ENCODE assay signal across 17 cellular contexts in the genomic region with DNA sequence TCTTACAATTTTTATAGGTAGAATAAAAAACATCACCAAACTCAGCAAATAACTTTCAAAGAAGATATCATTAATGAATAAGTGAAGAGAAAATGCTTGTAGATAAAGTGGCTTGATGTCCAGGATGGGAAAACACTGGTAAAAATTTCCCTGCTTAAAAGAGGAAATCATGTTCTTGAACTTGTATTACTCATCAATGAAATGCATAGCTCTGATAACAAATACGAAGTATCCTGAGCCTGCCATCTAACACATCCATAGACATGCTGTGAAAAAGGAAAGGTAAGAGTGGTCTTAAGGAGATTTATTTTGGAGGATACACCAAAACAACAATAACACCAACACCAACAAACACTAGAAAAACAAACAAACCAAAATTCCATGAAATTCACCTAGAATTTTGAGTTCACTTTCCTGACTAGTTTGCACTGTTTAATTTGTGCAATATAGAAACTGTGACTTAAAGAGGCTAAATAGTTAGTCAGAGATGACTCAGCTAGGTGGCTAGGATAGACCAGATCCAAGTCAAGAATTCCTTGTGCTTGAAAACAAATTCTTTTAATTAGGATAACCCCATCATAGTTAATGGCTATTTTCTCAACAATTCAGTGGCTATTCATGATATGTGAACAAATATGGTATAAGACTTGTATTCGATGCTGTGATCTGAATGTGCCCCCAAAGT.
A peak's percentile ranks its signal among the peaks of the same experiment; 100 is the strongest.
DNase-seq lines count a peak whose midpoint lies in the region; ATAC-seq, FAIRE-seq and TF ChIP-seq lines count a peak whose summit lies in the region.
"Had no signal": no experiment of that assay in that cellular context is flagged by ENCODE, and none has a peak within 500 bp of the region (broad histone marks: within the 10 kb centered on the region; RNA-seq: fewer than 3 reads in every experiment).

No MANE protein-coding gene starts in this region.

- H3K4me1 ChIP-seq in mammary epithelial cell (ENCODE audit: insufficient read depth, low read length), result peaks cover 29% of the 10 kb centered on the region
- H3K4me1 ChIP-seq in keratinocyte (ENCODE audit: control insufficient read depth, extremely low read depth, insufficient read depth, low read length), result peaks cover 25% of the 10 kb centered on the region
- H3K4me1 ChIP-seq: BLaER1 had no signal

- FAIRE-seq in keratinocyte (lab: Jason Lieb, UNC), result peak; percentile 82

- H3K79me2 ChIP-seq in mammary epithelial cell (ENCODE audit: insufficient read depth, low read length) (no peaks in the 10 kb centered on the region), keratinocyte (ENCODE audit: control insufficient read depth, insufficient read depth, low read length) (no peaks in the 10 kb centered on the region)

- intact Hi-C loops in Calu3 (cut with micrococcal nuclease; ENCODE audit: unreplicated experiment) (loop anchor here (2.0 kb wide), 1 partner anchor 38 kb away; no protein-coding TSS in a partner anchor), mammary epithelial cell (cut with micrococcal nuclease) (no loop called here)

- 21% methylated on average over 2 of the region's 2 CpGs for WGBS in mammary epithelial cell (ENCODE audit: low coverage, missing lambda C conversion rate)

- H3K27ac ChIP-seq in mammary epithelial cell (ENCODE audit: insufficient read depth, low read depth, low read length) (peak overlapping the region; percentile 92), keratinocyte (ENCODE audit: control insufficient read depth, insufficient read depth, low read length) (peak overlapping the region; percentile 85)
- H3K27ac ChIP-seq: BLaER1, cardiac muscle cell, thoracic aorta, VCaP had no signal

- H2AFZ ChIP-seq in mammary epithelial cell (ENCODE audit: low read depth, low read length) (peak overlapping the region; percentile 54), keratinocyte (ENCODE audit: control insufficient read depth, low read length) (peak overlapping the region; percentile 71)

- H3K9me3 Mint-ChIP-seq in Calu3 (ENCODE audit: low read depth, unreplicated experiment), result no peaks in the 10 kb centered on the region

- H3K4me3 ChIP-seq in mammary epithelial cell (replicated peaks in 1 of 3; ENCODE audit: insufficient read depth in 1 of 3, low read depth in 2 of 3, low read length in 3 of 3) (peak overlapping the region in 1 of 3 experiments; percentile 5), keratinocyte (ENCODE audit: control insufficient read depth in 2 of 3, extremely low read depth in 1 of 3, insufficient read depth in 2 of 3, low read depth in 1 of 3, low read length in 3 of 3) (peak overlapping the region in 2 of 3 experiments; percentile 29 to 45)
- H3K4me3 ChIP-seq: BLaER1, cardiac muscle cell, thoracic aorta had no signal

- H3K4me3 Mint-ChIP-seq in Calu3 (ENCODE audit: low read depth, unreplicated experiment), result peak overlapping the region; percentile 10
- H3K4me3 Mint-ChIP-seq: naive thymus-derived CD8-positive, alpha-beta T cell had no signal

- H3K27ac Mint-ChIP-seq in Calu3 (ENCODE audit: unreplicated experiment), result no peak overlapping the region
- H3K27ac Mint-ChIP-seq: naive thymus-derived CD8-positive, alpha-beta T cell had no signal

- no peak for TF ChIP-seq CTCF in Calu3 (IDR thresholded peaks at IDR 0.05; ENCODE audit: unreplicated experiment)
- no peak for TF ChIP-seq CTCF in mammary epithelial cell (conservative IDR thresholded peaks at IDR 0.05 in 1 of 2, IDR thresholded peaks at IDR 0.05 in 1 of 2; ENCODE audit: extremely low read depth in 1 of 2, insufficient read depth in 1 of 2, low read depth in 1 of 2, low read length in 2 of 2)
- TF ChIP-seq CTCF in keratinocyte (optimal IDR thresholded peaks at IDR 0.05 in 1 of 3, IDR thresholded peaks at IDR 0.05 in 1 of 3, conservative IDR thresholded peaks at IDR 0.05 in 1 of 3; ENCODE audit: extremely low read depth in 1 of 3, insufficient read depth in 2 of 3, low read length in 3 of 3), result no peak

- H3K36me3 Mint-ChIP-seq in Calu3 (ENCODE audit: insufficient read depth, unreplicated experiment), result no peaks in the 10 kb centered on the region
- H3K36me3 Mint-ChIP-seq: naive thymus-derived CD8-positive, alpha-beta T cell had no signal

- dilution Hi-C loops in mammary epithelial cell (cut with HindIII; ENCODE audit: low sequenced_read_pairs) (no loop called here), keratinocyte (cut with MboI; ENCODE audit: extremely low pct_ligation_motif_present, low sequenced_read_pairs) (no loop called here)

- no peaks in the 10 kb centered on the region for H3K27me3 ChIP-seq in mammary epithelial cell (ENCODE audit: insufficient read depth, low read length)
- no peaks in the 10 kb centered on the region for H3K27me3 ChIP-seq in keratinocyte (ENCODE audit: control insufficient read depth, extremely low read depth, insufficient read depth, low read length)
- H3K27me3 ChIP-seq: BLaER1, cardiac muscle cell had no signal

- H3K9ac ChIP-seq in mammary epithelial cell (ENCODE audit: insufficient read depth, low read length) (no peak overlapping the region), keratinocyte (ENCODE audit: control insufficient read depth, extremely low read depth, insufficient read depth, low read length) (no peak overlapping the region)
- H3K9ac ChIP-seq: BLaER1 had no signal

- H3K4me1 Mint-ChIP-seq in Calu3 (ENCODE audit: low read depth, unreplicated experiment), result peaks cover 26% of the 10 kb centered on the region
- H3K4me1 Mint-ChIP-seq: naive thymus-derived CD8-positive, alpha-beta T cell had no signal

- H3K4me2 ChIP-seq in mammary epithelial cell (ENCODE audit: insufficient read depth, low read depth, low read length) (peak overlapping the region; percentile 70), keratinocyte (ENCODE audit: control insufficient read depth, extremely low read depth, insufficient read depth, low read depth, low read length) (peak overlapping the region; percentile 75)
- H3K4me2 ChIP-seq: BLaER1 had no signal

- no peaks in the 10 kb centered on the region for H3K9me3 ChIP-seq in mammary epithelial cell (replicated peaks; ENCODE audit: insufficient read depth, low read length)
- H3K9me3 ChIP-seq in keratinocyte (ENCODE audit: control insufficient read depth, low read depth, low read length), result no peaks in the 10 kb centered on the region
- H3K9me3 ChIP-seq: BLaER1, thoracic aorta had no signal

- in situ Hi-C loops in mammary epithelial cell (cut with MboI; ENCODE audit: low sequenced_read_pairs in 2 of 2), result no loop called here

- H3K36me3 ChIP-seq in mammary epithelial cell (ENCODE audit: insufficient read depth, low read length) (no peaks in the 10 kb centered on the region), keratinocyte (ENCODE audit: control insufficient read depth in 2 of 2, extremely low read depth in 1 of 2, insufficient read depth in 2 of 2, low read length in 2 of 2) (no peaks in the 10 kb centered on the region)
- H3K36me3 ChIP-seq: BLaER1, cardiac muscle cell, thoracic aorta had no signal

- H4K20me1 ChIP-seq in mammary epithelial cell (ENCODE audit: insufficient read depth, low read length), result no peaks in the 10 kb centered on the region
- H4K20me1 ChIP-seq in keratinocyte (ENCODE audit: control insufficient read depth, extremely low read depth, insufficient read depth, low read length), result no peaks in the 10 kb centered on the region
- H4K20me1 ChIP-seq: BLaER1 had no signal

- BruUV-seq in Calu3 (replicated peaks; lab: Mats Ljungman, UMichigan) (no TSS peak), mammary epithelial cell (replicated peaks; lab: Mats Ljungman, UMichigan) (TSS peak; percentile 74)

- no peak for DNase-seq in Calu3
- DNase-seq in M059J (ENCODE audit: low read depth), result peak; percentile 74
- peak; percentile 81 for DNase-seq in mammary epithelial cell
- DNase-seq in keratinocyte (ENCODE audit: low read depth, low spot score), result peak; percentile 26
- DNase-seq in T-helper 9 cell, result no peak
- no peak for DNase-seq in NK-92 (lab: John Stamatoyannopoulos, UW; ENCODE audit: unreplicated experiment)
- DNase-seq in middle frontal gyrus (ENCODE audit: extremely low spot score, low spot score), result no peak
- DNase-seq: activated effector memory CD4-positive, alpha-beta T cell treated with Interleukin-2 at 50 U/mL for 16 hours; naive thymus-derived CD8-positive, alpha-beta T cell; NCI-H1092 treated with DMSO at 0.1 percent for 48 hours; NCI-H2171; stimulated activated CD8-positive, alpha-beta memory T cell treated with anti-CD3 and anti-CD28 coated beads, Interleukin-4, amount 100 ng/mL, for 48 hours had no signal

- H3K9me1 ChIP-seq in keratinocyte (ENCODE audit: control insufficient read depth, extremely low read depth, insufficient read depth, low read length), result no peaks in the 10 kb centered on the region

- ATAC-seq in GM18868 (IDR thresholded peaks at IDR 0.05; ENCODE audit: unreplicated experiment), result no peak
- ATAC-seq: naive thymus-derived CD8-positive, alpha-beta T cell had no signal

- no peaks in the 10 kb centered on the region for H3K27me3 Mint-ChIP-seq in Calu3 (ENCODE audit: unreplicated experiment)

- CTCF ChIA-PET in Calu3 (lab: Charles Lee), result no interaction called here
- CTCF ChIA-PET in mammary epithelial cell (lab: Charles Lee; ENCODE audit: low non-redundant PET), result no interaction called here

Comparison
In these comparisons a context has a peak if more than half of its experiments do, and no peak if none do; other contexts are left out.
1. DNase-seq: peak in M059J (single experiment), mammary epithelial cell (single experiment) and keratinocyte (single experiment); none in Calu3 (single experiment), T-helper 9 cell (single experiment), NK-92 (single experiment) and middle frontal gyrus (single experiment).